In the genomic region with DNA sequence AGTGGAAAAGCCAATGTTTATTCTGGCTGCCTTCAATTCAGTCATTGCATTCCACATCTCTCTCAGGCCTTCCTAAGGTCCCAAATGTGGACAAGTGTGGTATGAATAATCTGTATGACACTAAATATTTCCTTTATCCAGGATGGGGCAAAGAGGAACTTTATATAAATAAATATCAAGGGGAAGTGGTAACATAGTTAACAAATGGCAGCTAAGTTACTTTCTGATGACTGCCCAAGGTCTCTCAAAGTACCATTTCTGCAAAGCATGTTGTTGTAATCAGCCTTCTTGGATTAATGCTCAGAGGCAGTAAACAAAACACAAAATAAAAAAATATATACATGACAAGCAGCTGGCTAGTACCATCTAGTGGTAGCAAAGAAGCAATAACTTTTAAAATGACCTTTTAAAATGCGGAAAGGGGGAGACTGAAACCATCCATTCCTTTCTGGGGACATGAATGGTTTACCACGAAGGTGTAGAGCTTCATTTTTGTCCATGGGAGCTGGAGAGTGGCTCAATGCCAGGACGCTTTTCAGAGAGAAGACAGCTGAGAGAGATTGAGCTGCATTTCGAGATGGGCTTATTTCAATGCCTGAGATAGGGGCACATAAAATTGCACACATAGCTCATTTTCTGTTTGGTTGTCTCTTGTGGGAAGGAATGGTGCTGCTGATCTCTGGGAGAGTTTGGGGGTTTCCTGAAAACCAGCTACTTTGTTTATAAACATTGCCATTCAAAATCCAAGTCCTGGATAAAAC, we compare ENCODE assay signal across 8 cellular contexts.
DNase-seq lines count a peak whose midpoint lies in the region; ATAC-seq lines count a peak whose summit lies in the region.

No MANE protein-coding gene starts in this region.

- ATAC-seq in GM18909 (IDR thresholded peaks at IDR 0.05; ENCODE audit: poor library complexity, unreplicated experiment): no peak

- DNase-seq in D341Med (ENCODE audit: low spot score): peak; percentile 24
- DNase-seq in HS-27A (ENCODE audit: low read depth): peak; percentile 34
- peak; percentile 1 to 26 for DNase-seq in SW 1271 (lab: John Stamatoyannopoulos, UW)
- peak; percentile 31 for DNase-seq in iPS-NIHi7 (ENCODE audit: extremely low spot score)
- DNase-seq in nucleus accumbens (lab: John Stamatoyannopoulos, UW): no peak
- DNase-seq in activated CD4-positive, alpha-beta T cell treated with anti-CD3 and anti-CD28 coated beads, Interleukin-2, amount 50 U/mL, for 48 hours: no peak
- no peak for DNase-seq in stimulated activated CD4-positive, alpha-beta T cell treated with anti-CD3 and anti-CD28 coated beads, Interleukin-4, amount 100 ng/mL, for 1 hour

Comparison
In these comparisons a context has a peak if more than half of its experiments do, and no peak if none do; other contexts are left out.
1. DNase-seq: peak in D341Med (single experiment), HS-27A (single experiment), SW 1271 (2 of 2) and iPS-NIHi7 (single experiment); none in nucleus accumbens (0 of 56), activated CD4-positive, alpha-beta T cell treated with anti-CD3 and anti-CD28 coated beads, Interleukin-2, amount 50 U/mL, for 48 hours (0 of 2) and stimulated activated CD4-positive, alpha-beta T cell treated with anti-CD3 and anti-CD28 coated beads, Interleukin-4, amount 100 ng/mL, for 1 hour (single experiment).